ENCODE assay signal across 10 cellular contexts in genomic region chr2:175166216-175166824, GRCh38. TPM values are rescaled to one million over a fixed set of nuclear protein-coding genes. Genes with fewer than 3 reads are reported as not detected.
A peak's percentile ranks its signal among the peaks of the same experiment; 100 is the strongest.
DNase-seq lines count a peak whose midpoint lies in the region; ATAC-seq and TF ChIP-seq lines count a peak whose summit lies in the region.
"Had no signal": no experiment of that assay in that cellular context is flagged by ENCODE, and none has a peak within 500 bp of the region (broad histone marks: within the 10 kb centered on the region; RNA-seq: fewer than 3 reads in every experiment).

No MANE protein-coding gene starts in this region.

- intact Hi-C loops in activated CD4-positive, alpha-beta T cell treated with anti-CD3 and anti-CD28 coated beads, Interleukin-2, amount 10 ng/mL, durations not matched to agents 24 days and 14 days (cut with micrococcal nuclease), result loop anchor here (5.0 to 10.0 kb wide), 5 partner anchors 54 to 572 kb away; partner anchors contain the start of gene WIPF1
- intact Hi-C loops in prostate gland (cut with DNase I), result loop anchor here (5.0 kb wide), 1 partner anchor 926 kb away; the partner anchor contains the start of gene HOXD13

- no peaks in the 10 kb centered on the region for H3K9me3 ChIP-seq in prostate gland

- no peaks in the 10 kb centered on the region for H3K9me3 Mint-ChIP-seq in activated CD4-positive, alpha-beta T cell treated with anti-CD3 and anti-CD28 coated beads, Interleukin-2, amount 10 ng/mL, durations not matched to agents 24 days and 14 days
- H3K9me3 Mint-ChIP-seq in T-cell, result no peaks in the 10 kb centered on the region
- no peaks in the 10 kb centered on the region for H3K9me3 Mint-ChIP-seq in stimulated activated effector memory CD8-positive, alpha-beta T cell treated with anti-CD3 and anti-CD28 coated beads, Interleukin-12 subunit alpha, Interleukin-12 subunit beta, amount 100 ng/mL, for 72 hours

- no peak for TF ChIP-seq CTCF in foreskin fibroblast (IDR thresholded peaks at IDR 0.05; ENCODE audit: low read depth, low read length)
- no peak for TF ChIP-seq CTCF in prostate gland (IDR thresholded peaks at IDR 0.05)

- ATAC-seq in T-cell (replicated peaks in 1 of 4) (no peak), GM21381 (IDR thresholded peaks at IDR 0.05; ENCODE audit: unreplicated experiment) (no peak)
- no peak for ATAC-seq in stimulated activated effector memory CD8-positive, alpha-beta T cell treated with anti-CD3 and anti-CD28 coated beads, Interleukin-12 subunit alpha, Interleukin-12 subunit beta, amount 100 ng/mL, for 72 hours

- H3K27ac ChIP-seq in prostate gland, result no peak overlapping the region

- H3K36me3 Mint-ChIP-seq in activated CD4-positive, alpha-beta T cell treated with anti-CD3 and anti-CD28 coated beads, Interleukin-2, amount 10 ng/mL, durations not matched to agents 24 days and 14 days (ENCODE audit: low read depth), result peaks cover 11% of the 10 kb centered on the region
- peaks cover 6% of the 10 kb centered on the region for H3K36me3 Mint-ChIP-seq in T-cell
- H3K36me3 Mint-ChIP-seq in stimulated activated effector memory CD8-positive, alpha-beta T cell treated with anti-CD3 and anti-CD28 coated beads, Interleukin-12 subunit alpha, Interleukin-12 subunit beta, amount 100 ng/mL, for 72 hours, result peaks cover 26% of the 10 kb centered on the region

- no peak for DNase-seq in activated CD4-positive, alpha-beta T cell treated with anti-CD3 and anti-CD28 coated beads, Interleukin-2, amount 10 ng/mL, durations not matched to agents 24 days and 14 days
- no peak for DNase-seq in activated CD4-positive, alpha-beta T cell treated with anti-CD3 and anti-CD28 coated beads, Interleukin-2, amount 50 U/mL, for 1 hour
- DNase-seq in T-cell (no peak), foreskin fibroblast (no peak), prostate gland (ENCODE audit: low spot score) (no peak), amygdala (lab: John Stamatoyannopoulos, UW) (no peak)
- DNase-seq in stimulated activated effector memory CD8-positive, alpha-beta T cell treated with anti-CD3 and anti-CD28 coated beads, Interleukin-12 subunit alpha, Interleukin-12 subunit beta, amount 100 ng/mL, for 72 hours (ENCODE audit: low spot score in 2 of 2), result no peak
- DNase-seq: C1 segment of cervical spinal cord, NCI-H446 treated with DMSO at 0.1 percent for 48 hours had no signal

- peaks cover 7% of the 10 kb centered on the region for H3K4me1 ChIP-seq in prostate gland (replicated peaks)

- H3K27ac Mint-ChIP-seq in activated CD4-positive, alpha-beta T cell treated with anti-CD3 and anti-CD28 coated beads, Interleukin-2, amount 10 ng/mL, durations not matched to agents 24 days and 14 days, result peak overlapping the region; percentile 26
- H3K27ac Mint-ChIP-seq in T-cell, result no peak overlapping the region
- H3K27ac Mint-ChIP-seq in stimulated activated effector memory CD8-positive, alpha-beta T cell treated with anti-CD3 and anti-CD28 coated beads, Interleukin-12 subunit alpha, Interleukin-12 subunit beta, amount 100 ng/mL, for 72 hours, result peak overlapping the region; percentile 90

- H3K36me3 ChIP-seq in prostate gland, result no peaks in the 10 kb centered on the region

- POLR2A ChIA-PET in T-cell (lab: Charles Lee), result interaction anchor here (0.5 to 0.9 kb wide), 5 partner anchors 13 to 1506 kb away, joined by 3 to 6 read pairs (median 3); no protein-coding TSS in a partner anchor

- peaks cover 37% of the 10 kb centered on the region for H3K4me1 Mint-ChIP-seq in activated CD4-positive, alpha-beta T cell treated with anti-CD3 and anti-CD28 coated beads, Interleukin-2, amount 10 ng/mL, durations not matched to agents 24 days and 14 days
- peaks cover 51 to 71% (median 68%) of the 10 kb centered on the region in 3 donors for H3K4me1 Mint-ChIP-seq in T-cell
- H3K4me1 Mint-ChIP-seq in stimulated activated effector memory CD8-positive, alpha-beta T cell treated with anti-CD3 and anti-CD28 coated beads, Interleukin-12 subunit alpha, Interleukin-12 subunit beta, amount 100 ng/mL, for 72 hours, result peaks cover 23% of the 10 kb centered on the region

- H3K4me3 Mint-ChIP-seq in activated CD4-positive, alpha-beta T cell treated with anti-CD3 and anti-CD28 coated beads, Interleukin-2, amount 10 ng/mL, durations not matched to agents 24 days and 14 days, result peak overlapping the region; percentile 100
- H3K4me3 Mint-ChIP-seq in T-cell, result peak overlapping the region; percentile 93 to 100 (median 99)
- peak overlapping the region; percentile 82 for H3K4me3 Mint-ChIP-seq in stimulated activated effector memory CD8-positive, alpha-beta T cell treated with anti-CD3 and anti-CD28 coated beads, Interleukin-12 subunit alpha, Interleukin-12 subunit beta, amount 100 ng/mL, for 72 hours

- CTCF ChIA-PET in T-cell (lab: Charles Lee), result interaction anchor here in 1 of 2 donors (0.9 kb wide), 1 partner anchor 13 kb away, joined by 4 read pairs; no protein-coding TSS in a partner anchor

- H3K4me3 ChIP-seq in foreskin fibroblast (ENCODE audit: low read depth in 1 of 2, low read length in 2 of 2), result peak overlapping the region; percentile 91 to 100
- peak overlapping the region in 1 of 2 donors; percentile 98 for H3K4me3 ChIP-seq in prostate gland

- WGBS in prostate gland, result 37% methylated on average over 9 of the region's 9 CpGs

- no peak for TF ChIP-seq POLR2A in prostate gland (IDR thresholded peaks at IDR 0.05)

- H3K27me3 ChIP-seq in prostate gland (replicated peaks; ENCODE audit: insufficient read depth), result no peaks in the 10 kb centered on the region

- no peaks in the 10 kb centered on the region for H3K27me3 Mint-ChIP-seq in activated CD4-positive, alpha-beta T cell treated with anti-CD3 and anti-CD28 coated beads, Interleukin-2, amount 10 ng/mL, durations not matched to agents 24 days and 14 days
- no peaks in the 10 kb centered on the region for H3K27me3 Mint-ChIP-seq in T-cell

RNA-seq across cellular contexts. Expression of gene ATF2, which starts 1.7 kb away (rescaled TPM):
- 58.8 and 60.2 TPM in 2 replicates for total RNA-seq in activated CD4-positive, alpha-beta T cell treated with anti-CD3 and anti-CD28 coated beads, Interleukin-2, amount 10 ng/mL, durations not matched to agents 24 days and 14 days
- total RNA-seq in T-cell (10 to 100 TPM; 49.1 to 57.0 (median 52.9) TPM), prostate gland (10 to 100 TPM; 35.9 to 56.4 TPM)

RNA-seq across cellular contexts. Expression of gene ATP5MC3, which starts 15.2 kb away (rescaled TPM):
- 405 and 414 TPM in 2 replicates for total RNA-seq in activated CD4-positive, alpha-beta T cell treated with anti-CD3 and anti-CD28 coated beads, Interleukin-2, amount 10 ng/mL, durations not matched to agents 24 days and 14 days
- total RNA-seq in T-cell (10 to 100 TPM; 74.4 to 91.3 (median 89.4) TPM), prostate gland (100 to 1,000 TPM; 105 to 133 TPM)

Comparison
In these comparisons a context has a peak if more than half of its experiments do, and no peak if none do; other contexts are left out.
1. H3K27ac Mint-ChIP-seq: peak in activated CD4-positive, alpha-beta T cell treated with anti-CD3 and anti-CD28 coated beads, Interleukin-2, amount 10 ng/mL, durations not matched to agents 24 days and 14 days (single experiment) and stimulated activated effector memory CD8-positive, alpha-beta T cell treated with anti-CD3 and anti-CD28 coated beads, Interleukin-12 subunit alpha, Interleukin-12 subunit beta, amount 100 ng/mL, for 72 hours (single experiment); none in T-cell (0 of 2).
2. Peak in every context shown above with its lines, with median percentiles within 50 percentile points of each other: H3K4me3 Mint-ChIP-seq.